27 cellular contexts compared by ENCODE assay signal in genomic region chr5:1121101-1121500, GRCh38.
"Had no signal": no experiment of that assay in that cellular context is flagged by ENCODE, and none has a peak within 500 bp of the region (broad histone marks: within the 10 kb centered on the region; RNA-seq: fewer than 3 reads in every experiment).

No MANE protein-coding gene starts in this region.

- DNase-seq: activated CD4-positive, alpha-beta memory T cell treated with anti-CD3 and anti-CD28 coated beads for 36 hours; activated CD4-positive, alpha-beta T cell treated with anti-CD3 and anti-CD28 coated beads, Interleukin-2, amount 10 ng/mL, durations not matched to agents 7 days and 5 days; activated CD4-positive, CD25-positive, alpha-beta regulatory T cell; activated CD8-positive, alpha-beta memory T cell treated with anti-CD3 and anti-CD28 coated beads for 24 hours; activated effector memory CD4-positive, alpha-beta T cell treated with anti-CD3 and anti-CD28 coated beads, Interleukin-2, amount 50 U/mL, for 16 hours; activated naive CD4-positive, alpha-beta T cell treated with Interleukin-2 at 50 U/mL for 16 hours; activated naive CD8-positive, alpha-beta T cell treated with anti-CD3 and anti-CD28 coated beads, Interleukin-2, amount 50 U/mL, for 24 hours; activated T-cell treated with anti-CD3 and anti-CD28 coated beads, Interleukin-2, amount 50 U/mL, for 4 hours; amniotic stem cell; body of pancreas; Karpas-422; NCI-H1105 treated with DMSO at 0.1 percent for 48 hours; NCI-H146; NCI-H187 treated with DMSO at 0.1 percent for 48 hours; NCI-H2081 treated with DMSO at 0.1 percent for 48 hours; NCI-H446; NCI-H524; Peyer's patch; SIG-M5; T-cell; T-helper 2 cell; T1000 had no signal

- H3K4me1 ChIP-seq: ascending aorta had no signal

- H3K4me3 ChIP-seq: ascending aorta, body of pancreas, Peyer's patch, SK-N-MC had no signal

- H3K36me3 ChIP-seq: ascending aorta, Peyer's patch had no signal

- H3K9me3 ChIP-seq: ascending aorta, body of pancreas, Peyer's patch had no signal

- H3K27ac ChIP-seq: ascending aorta, body of pancreas, Peyer's patch, RWPE1, SK-N-MC, VCaP had no signal

- H3K27me3 ChIP-seq: ascending aorta, body of pancreas, Peyer's patch had no signal

- ATAC-seq: activated naive CD4-positive, alpha-beta T cell treated with anti-CD3 and anti-CD28 coated beads, Interleukin-2, amount 50 U/mL, for 72 hours; activated naive CD8-positive, alpha-beta T cell treated with anti-CD3 and anti-CD28 coated beads, Interleukin-2, amount 50 U/mL, for 24 hours; activated T-cell treated with anti-CD3 and anti-CD28 coated beads, Interleukin-2, amount 50 U/mL, for 4 hours; body of pancreas; T-cell had no signal
